Comparison of ENCODE assay signal across 19 cellular contexts in the genomic region with DNA sequence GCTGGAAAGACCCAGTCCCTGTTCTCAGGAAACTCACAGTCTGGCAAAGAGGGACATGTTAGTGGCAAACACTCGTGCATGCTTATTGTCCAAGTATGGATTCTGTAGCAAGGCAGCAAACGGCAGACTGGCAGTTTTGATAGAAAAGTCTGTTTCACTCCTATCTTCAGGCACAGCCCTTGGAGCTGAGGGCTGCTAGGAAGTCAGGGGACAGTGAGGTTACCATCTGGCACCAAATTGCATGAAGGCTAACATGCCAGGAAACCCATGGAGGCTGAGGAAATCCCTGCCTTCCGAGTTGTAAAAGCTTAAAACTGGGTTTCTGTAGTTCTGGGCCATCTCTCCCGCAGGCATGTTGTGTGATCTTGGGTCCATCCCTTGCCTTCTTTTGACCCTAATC.
"Had no signal": no experiment of that assay in that cellular context is flagged by ENCODE, and none has a peak within 500 bp of the region (broad histone marks: within the 10 kb centered on the region; RNA-seq: fewer than 3 reads in every experiment).

No MANE protein-coding gene starts in this region.

- H3K36me3 ChIP-seq: adrenal gland, tibial artery, WERI-Rb-1 had no signal

- H3K4me3 ChIP-seq: adrenal gland, lung, tibial artery had no signal

- H3K9me3 ChIP-seq: adrenal gland, tibial artery had no signal

- DNase-seq: activated CD4-positive, alpha-beta T cell treated with anti-CD3 and anti-CD28 coated beads for 1 hour; activated CD8-positive, alpha-beta memory T cell treated with anti-CD3 and anti-CD28 coated beads for 24 hours; activated CD8-positive, alpha-beta memory T cell treated with anti-CD3 and anti-CD28 coated beads, Interleukin-2, amount 50 U/mL, for 48 hours; activated gamma-delta T cell treated with Interleukin-2 at 50 U/mL for 16 hours; activated T-cell treated with anti-CD3 and anti-CD28 coated beads, Interleukin-2, amount 50 U/mL, for 72 hours; adrenal gland; hypothalamus; islet precursor cell; left colon; midbrain; nephron progenitor cell; occipital lobe; stimulated activated CD4-positive, alpha-beta T cell treated with anti-CD3 and anti-CD28 coated beads, Interleukin-2, amount 100 ng/mL, for 24 hours; stimulated activated naive CD8-positive, alpha-beta T cell treated with anti-CD3 and anti-CD28 coated beads, Interleukin-15, Interleukin-2, amounts not matched to agents 100 U/mL and 50 U/mL, for 24 hours; substantia nigra; T-helper 2 cell; tibial artery; WERI-Rb-1 had no signal

- H3K4me1 ChIP-seq: adrenal gland, tibial artery had no signal

- H3K27ac ChIP-seq: adrenal gland, tibial artery, WERI-Rb-1 had no signal

- H3K27me3 ChIP-seq: adrenal gland, tibial artery had no signal
